In the genomic region with DNA sequence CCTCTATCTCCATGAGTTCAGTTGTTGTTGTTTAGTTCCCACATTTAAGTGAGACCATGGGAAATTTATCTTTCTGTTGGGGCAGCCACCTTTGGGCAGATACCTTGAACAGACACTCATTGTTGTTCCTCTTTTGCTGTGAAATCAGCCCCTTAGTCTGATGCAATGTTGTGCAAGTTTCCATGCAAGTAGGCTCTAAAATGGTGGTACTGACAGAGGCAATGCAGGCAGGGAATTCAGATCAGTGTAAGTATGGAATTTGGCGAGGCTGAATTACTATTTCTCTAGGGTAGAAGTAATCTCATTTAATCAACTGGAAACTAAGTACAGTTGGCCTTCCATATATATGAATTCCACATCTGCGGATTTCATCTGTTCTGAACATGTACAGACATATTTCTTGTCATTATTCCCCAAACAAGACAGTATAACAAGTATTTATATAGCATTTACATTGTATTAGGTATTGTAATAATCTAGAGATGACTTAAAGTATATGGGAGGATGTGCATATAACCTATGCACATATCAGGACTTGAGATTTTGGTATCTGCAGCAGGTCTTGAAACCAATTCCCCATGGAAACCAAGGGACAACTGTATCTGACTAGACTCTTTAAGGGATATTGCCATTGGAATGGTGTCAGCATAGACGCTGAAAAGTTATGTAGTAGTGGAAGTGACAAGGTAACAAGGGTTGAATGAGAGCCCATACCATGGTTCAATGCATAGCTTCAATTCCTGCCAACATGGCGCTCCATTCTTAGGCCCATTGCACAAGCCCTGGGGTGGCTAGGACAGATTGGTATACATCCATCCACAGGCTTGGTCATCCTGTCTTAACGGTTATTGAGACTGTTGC, we compare ENCODE assay signal across 1 cellular context.
TF ChIP-seq lines count a peak whose summit lies in the region.

No MANE protein-coding gene starts in this region.

TF ChIP-seq in K562, 482 proteins besides CTCF, POLR2A, EP300 and RAD21 (continued from another document and continues in another):
- TF ChIP-seq E2F6 (IDR thresholded peaks at IDR 0.05; ENCODE audit: borderline replicate concordance in 1 of 2, extremely low read depth in 1 of 2, insufficient read depth in 1 of 2, insufficient read length in 1 of 2, low read depth in 1 of 2, low read length in 1 of 2, poor library complexity in 1 of 2, severe bottlenecking in 1 of 2), result no peak
- no peak for TF ChIP-seq TCF15 (CRISPR knock-in tag; IDR thresholded peaks at IDR 0.05)
- TF ChIP-seq ZNF77 (CRISPR knock-in tag; IDR thresholded peaks at IDR 0.05), result no peak
- TF ChIP-seq, protein P1, sequence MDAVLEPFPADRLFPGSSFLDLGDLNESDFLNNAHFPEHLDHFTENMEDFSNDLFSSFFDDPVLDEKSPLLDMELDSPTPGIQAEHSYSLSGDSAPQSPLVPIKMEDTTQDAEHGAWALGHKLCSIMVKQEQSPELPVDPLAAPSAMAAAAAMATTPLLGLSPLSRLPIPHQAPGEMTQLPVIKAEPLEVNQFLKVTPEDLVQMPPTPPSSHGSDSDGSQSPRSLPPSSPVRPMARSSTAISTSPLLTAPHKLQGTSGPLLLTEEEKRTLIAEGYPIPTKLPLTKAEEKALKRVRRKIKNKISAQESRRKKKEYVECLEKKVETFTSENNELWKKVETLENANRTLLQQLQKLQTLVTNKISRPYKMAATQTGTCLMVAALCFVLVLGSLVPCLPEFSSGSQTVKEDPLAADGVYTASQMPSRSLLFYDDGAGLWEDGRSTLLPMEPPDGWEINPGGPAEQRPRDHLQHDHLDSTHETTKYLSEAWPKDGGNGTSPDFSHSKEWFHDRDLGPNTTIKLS (IDR thresholded peaks at IDR 0.05; ENCODE audit: borderline replicate concordance, low read depth), result no peak
- TF ChIP-seq ZNF239 (CRISPR knock-in tag; IDR thresholded peaks at IDR 0.05), result peak; percentile 43; the same call in 1 of the 2 replicates
- TF ChIP-seq POLR2H (tag; IDR thresholded peaks at IDR 0.05; ENCODE audit: low read depth), result no peak
- TF ChIP-seq FOXK1 (CRISPR knock-in tag; IDR thresholded peaks at IDR 0.05; ENCODE audit: borderline replicate concordance), result no peak
- TF ChIP-seq DMBX1 (CRISPR knock-in tag; IDR thresholded peaks at IDR 0.05; ENCODE audit: borderline replicate concordance), result peak; percentile 80; the same call in 1 of the 2 replicates
- TF ChIP-seq SMARCA4 (IDR thresholded peaks at IDR 0.05), result no peak; the same call in 1 of the 2 replicates
- no peak for TF ChIP-seq FOXP1 (CRISPR knock-in tag; IDR thresholded peaks at IDR 0.05)
- TF ChIP-seq, protein P2, sequence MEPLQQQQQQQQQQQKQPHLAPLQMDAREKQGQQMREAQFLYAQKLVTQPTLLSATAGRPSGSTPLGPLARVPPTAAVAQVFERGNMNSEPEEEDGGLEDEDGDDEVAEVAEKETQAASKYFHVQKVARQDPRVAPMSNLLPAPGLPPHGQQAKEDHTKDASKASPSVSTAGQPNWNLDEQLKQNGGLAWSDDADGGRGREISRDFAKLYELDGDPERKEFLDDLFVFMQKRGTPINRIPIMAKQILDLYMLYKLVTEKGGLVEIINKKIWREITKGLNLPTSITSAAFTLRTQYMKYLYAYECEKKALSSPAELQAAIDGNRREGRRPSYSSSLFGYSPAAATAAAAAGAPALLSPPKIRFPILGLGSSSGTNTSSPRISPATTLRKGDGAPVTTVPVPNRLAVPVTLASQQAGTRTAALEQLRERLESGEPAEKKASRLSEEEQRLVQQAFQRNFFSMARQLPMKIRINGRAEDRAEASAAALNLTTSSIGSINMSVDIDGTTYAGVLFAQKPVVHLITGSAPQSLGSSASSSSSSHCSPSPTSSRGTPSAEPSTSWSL (CRISPR knock-in tag; IDR thresholded peaks at IDR 0.05; ENCODE audit: borderline replicate concordance), result no peak
- peak; percentile 61; the same call in 1 of the 2 replicates for TF ChIP-seq BCL6 (CRISPR knock-in tag; IDR thresholded peaks at IDR 0.05)
- no peak for TF ChIP-seq ZNF212 (CRISPR knock-in tag; IDR thresholded peaks at IDR 0.05)
- TF ChIP-seq EGR1 (conservative IDR thresholded peaks at IDR 0.05), result no peak
- TF ChIP-seq IRF9 (tag; IDR thresholded peaks at IDR 0.05), result no peak
- no peak for TF ChIP-seq MBD2 (IDR thresholded peaks at IDR 0.05; ENCODE audit: borderline replicate concordance, low read depth)
- no peak for TF ChIP-seq CCNT2 (IDR thresholded peaks at IDR 0.05; ENCODE audit: borderline replicate concordance, extremely low read depth, insufficient read length, low read depth, low read length)
- no peak for TF ChIP-seq CBX2 (IDR thresholded peaks at IDR 0.05; ENCODE audit: insufficient read depth, low read length, poor library complexity, severe bottlenecking)
- TF ChIP-seq FOXA3 (CRISPR knock-in tag; conservative IDR thresholded peaks at IDR 0.05 in 1 of 2, IDR thresholded peaks at IDR 0.05 in 1 of 2), result no peak
- no peak for TF ChIP-seq RBBP5 (IDR thresholded peaks at IDR 0.05; ENCODE audit: borderline replicate concordance, insufficient read depth, low read length, poor library complexity, severe bottlenecking)
- TF ChIP-seq CAMTA2 (CRISPR knock-in tag; conservative IDR thresholded peaks at IDR 0.05), result no peak
- no peak for TF ChIP-seq ZNF24 (IDR thresholded peaks at IDR 0.05)
- TF ChIP-seq, protein P3, sequence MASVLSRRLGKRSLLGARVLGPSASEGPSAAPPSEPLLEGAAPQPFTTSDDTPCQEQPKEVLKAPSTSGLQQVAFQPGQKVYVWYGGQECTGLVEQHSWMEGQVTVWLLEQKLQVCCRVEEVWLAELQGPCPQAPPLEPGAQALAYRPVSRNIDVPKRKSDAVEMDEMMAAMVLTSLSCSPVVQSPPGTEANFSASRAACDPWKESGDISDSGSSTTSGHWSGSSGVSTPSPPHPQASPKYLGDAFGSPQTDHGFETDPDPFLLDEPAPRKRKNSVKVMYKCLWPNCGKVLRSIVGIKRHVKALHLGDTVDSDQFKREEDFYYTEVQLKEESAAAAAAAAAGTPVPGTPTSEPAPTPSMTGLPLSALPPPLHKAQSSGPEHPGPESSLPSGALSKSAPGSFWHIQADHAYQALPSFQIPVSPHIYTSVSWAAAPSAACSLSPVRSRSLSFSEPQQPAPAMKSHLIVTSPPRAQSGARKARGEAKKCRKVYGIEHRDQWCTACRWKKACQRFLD (CRISPR knock-in tag; IDR thresholded peaks at IDR 0.05), result peak; percentile 63; the same call in 1 of the 2 replicates
- TF ChIP-seq BACH1 (tag; IDR thresholded peaks at IDR 0.05), result peak; percentile 26; the same call in 1 of the 2 replicates
- TF ChIP-seq ZNF589 (CRISPR knock-in tag; IDR thresholded peaks at IDR 0.05; ENCODE audit: low read depth), result peak; percentile 63; the same call in 1 of the 2 replicates
- TF ChIP-seq RB1 (IDR thresholded peaks at IDR 0.05; ENCODE audit: low read depth), result no peak
- TF ChIP-seq NFIC (IDR thresholded peaks at IDR 0.05), result no peak
- TF ChIP-seq, protein P4, sequence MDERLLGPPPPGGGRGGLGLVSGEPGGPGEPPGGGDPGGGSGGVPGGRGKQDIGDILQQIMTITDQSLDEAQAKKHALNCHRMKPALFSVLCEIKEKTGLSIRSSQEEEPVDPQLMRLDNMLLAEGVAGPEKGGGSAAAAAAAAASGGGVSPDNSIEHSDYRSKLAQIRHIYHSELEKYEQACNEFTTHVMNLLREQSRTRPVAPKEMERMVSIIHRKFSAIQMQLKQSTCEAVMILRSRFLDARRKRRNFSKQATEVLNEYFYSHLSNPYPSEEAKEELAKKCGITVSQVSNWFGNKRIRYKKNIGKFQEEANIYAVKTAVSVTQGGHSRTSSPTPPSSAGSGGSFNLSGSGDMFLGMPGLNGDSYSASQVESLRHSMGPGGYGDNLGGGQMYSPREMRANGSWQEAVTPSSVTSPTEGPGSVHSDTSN (CRISPR knock-in tag; IDR thresholded peaks at IDR 0.05; ENCODE audit: low read depth), result no peak
- TF ChIP-seq, protein P4 (tag; conservative IDR thresholded peaks at IDR 0.05; ENCODE audit: low read depth), result no peak
- no peak for TF ChIP-seq HMBOX1 (IDR thresholded peaks at IDR 0.05)
- TF ChIP-seq COPS2 (conservative IDR thresholded peaks at IDR 0.05), result no peak
- no peak for TF ChIP-seq USF2 (CRISPR knock-in tag; IDR thresholded peaks at IDR 0.05)
- no peak for TF ChIP-seq SMC3 (conservative IDR thresholded peaks at IDR 0.05; ENCODE audit: insufficient read depth, low read depth, low read length)
- peak; percentile 43; the same call in 1 of the 2 replicates for TF ChIP-seq EHMT2 (IDR thresholded peaks at IDR 0.05)
- no peak for TF ChIP-seq RREB1 (CRISPR knock-in tag; IDR thresholded peaks at IDR 0.05)
- TF ChIP-seq ZKSCAN1 (IDR thresholded peaks at IDR 0.05; ENCODE audit: low read depth, low read length), result no peak
- no peak for TF ChIP-seq NR2C2 (CRISPR knock-in tag; IDR thresholded peaks at IDR 0.05)
- peak; percentile 45; the same call in 1 of the 2 replicates for TF ChIP-seq NR2C2 (tag; IDR thresholded peaks at IDR 0.05)
- no peak for TF ChIP-seq TAF1 (IDR thresholded peaks at IDR 0.05; ENCODE audit: control insufficient read depth, extremely low read depth, insufficient read depth, low read length, severe bottlenecking)
